Comparison of ENCODE assay signal across 8 cellular contexts in genomic region chr20:478949-479429, GRCh38. TPM values are rescaled to one million over a fixed set of nuclear protein-coding genes. Genes with fewer than 3 reads are reported as not detected.
DNase-seq lines count a peak whose midpoint lies in the region; ATAC-seq, FAIRE-seq and TF ChIP-seq lines count a peak whose summit lies in the region.

No MANE protein-coding gene starts in this region.

- POLR2A ChIA-PET in A549 (lab: Yijun Ruan, JAX): interaction anchor here (0.7 kb wide), 1 partner anchor 128 kb away, joined by 8 read pairs; no protein-coding TSS in a partner anchor

- no peak overlapping the region for H3K4me3 ChIP-seq in A549

- peak; percentile 86 for TF ChIP-seq CTCF in A549 (IDR thresholded peaks at IDR 0.05)

- ATAC-seq in A549 (peak; percentile 73 to 81), HG02588 (IDR thresholded peaks at IDR 0.05; ENCODE audit: unreplicated experiment) (no peak), GM21723 (IDR thresholded peaks at IDR 0.05; ENCODE audit: unreplicated experiment) (no peak)

- H3K4me2 ChIP-seq in A549: no peak overlapping the region

- H3K9me3 ChIP-seq in A549: no peaks in the 10 kb centered on the region

- TF ChIP-seq EP300 in A549 (IDR thresholded peaks at IDR 0.05): no peak

- TF ChIP-seq RAD21 in A549 (conservative IDR thresholded peaks at IDR 0.05 in 1 of 2, IDR thresholded peaks at IDR 0.05 in 1 of 2): peak; percentile 70 to 71

- H3K27ac ChIP-seq in A549: peak overlapping the region in 1 of 2 experiments; percentile 43; a peak in 2 of 6 replicates

- CTCF ChIA-PET in A549 (lab: Yijun Ruan, JAX): interaction anchor here (0.7 to 5.3 kb wide), 32 partner anchors 8 to 260 kb away, joined by 3 to 71 read pairs (median 4); partner anchors contain the start of gene TBC1D20

- no peak for TF ChIP-seq POLR2A in A549 (IDR thresholded peaks at IDR 0.05; ENCODE audit: low read length)

- FAIRE-seq in A549 (lab: Jason Lieb, UNC) (peak; percentile 84), G401.6 (lab: Jason Lieb, UNC) (peak; percentile 96)

- 46% methylated on average over 3 of the region's 3 CpGs for WGBS in A549 (ENCODE audit: missing lambda C conversion rate)

- peaks cover 10% of the 10 kb centered on the region; the same call in 2 of the 3 replicates for H3K4me1 ChIP-seq in A549

- DNase-seq in A549 (ENCODE audit: low read depth in 1 of 2, low spot score in 1 of 2) (peak; percentile 71 to 76), NCI-H1092 (lab: John Stamatoyannopoulos, UW) (peak; percentile 45), SHP77 treated with DMSO at 0.1 percent for 48 hours (lab: John Stamatoyannopoulos, UW) (peak; percentile 23), midbrain (lab: John Stamatoyannopoulos, UW) (peak; percentile 68)
- DNase-seq in effector CD4-positive, alpha-beta T cell: peak; percentile 33

TF ChIP-seq in A549, 52 proteins besides CTCF, POLR2A, EP300 and RAD21:
- peak; percentile 77 for TF ChIP-seq SMC3 (IDR thresholded peaks at IDR 0.05)
- TF ChIP-seq TFCP2L1 (CRISPR knock-in tag; IDR thresholded peaks at IDR 0.05): no peak
- no peak for TF ChIP-seq GATA3 (IDR thresholded peaks at IDR 0.05; ENCODE audit: borderline replicate concordance)
- TF ChIP-seq RCOR1 (IDR thresholded peaks at IDR 0.05; ENCODE audit: low read depth, low read length): no peak

RNA-seq across cellular contexts. Expression of gene TBC1D20, which starts 16.7 kb away (rescaled TPM):
- polyA plus RNA-seq in A549 (2011; rRNA removed): 43.4 and 53.9 TPM in 2 replicates
- 36.6 and 40.3 TPM in 2 replicates for polyA plus RNA-seq in A549 (2012; cell fraction: cytosol; rRNA removed)
- 22.8 and 27.9 TPM in 2 replicates for polyA plus RNA-seq in A549 (2012; cell fraction: nucleus; rRNA removed)
- polyA plus RNA-seq in A549 (2017; fragmentation: RNase III; extraction: RNeasy Plus Mini Kit Qiagen cat#74134 plus additional on column Dnase treatment): 24.5 to 28.0 TPM (median 27.7 TPM) in 3 replicates
- polyA minus RNA-seq in A549 (2011; rRNA and poly(A)+ RNA removed): 79.0 and 91.9 TPM in 2 replicates

Comparison
In these comparisons a context has a peak if more than half of its experiments do, and no peak if none do; other contexts are left out.
1. ATAC-seq: peak in A549 (2 of 2); none in HG02588 (single experiment) and GM21723 (single experiment).
2. DNase-seq: peak in every context shown above with its lines; median percentile 74 in A549; 68 in midbrain; 45 in NCI-H1092; 33 in effector CD4-positive, alpha-beta T cell; 23 in SHP77 treated with DMSO at 0.1 percent for 48 hours.